Comparison of ENCODE assay signal across 18 cellular contexts in the genomic region with DNA sequence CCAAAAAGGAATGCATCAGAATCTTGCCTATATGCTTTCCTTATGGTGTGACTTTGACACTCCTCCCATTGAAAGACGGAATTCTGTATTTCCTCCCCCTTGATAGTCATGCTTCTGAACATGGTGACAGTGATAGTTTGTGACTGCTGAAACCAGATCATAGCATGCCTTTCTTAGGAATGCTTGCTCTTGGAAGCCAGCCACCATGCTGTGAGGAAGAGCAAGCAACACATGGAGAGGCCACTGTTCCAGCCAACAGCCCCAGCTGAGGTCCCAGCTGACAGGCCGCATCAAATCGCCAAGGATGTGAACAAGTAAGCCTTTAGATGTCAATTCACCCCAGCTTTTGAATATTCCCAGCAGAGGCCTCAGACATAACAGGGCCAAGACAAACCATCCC.
DNase-seq lines count a peak whose midpoint lies in the region; ATAC-seq and TF ChIP-seq lines count a peak whose summit lies in the region.
"Had no signal": no experiment of that assay in that cellular context is flagged by ENCODE, and none has a peak within 500 bp of the region (broad histone marks: within the 10 kb centered on the region; RNA-seq: fewer than 3 reads in every experiment).

No MANE protein-coding gene starts in this region.

- H2AFZ ChIP-seq in neural progenitor cell (replicated peaks): no peak overlapping the region

- TF ChIP-seq CTCF in endodermal cell (conservative IDR thresholded peaks at IDR 0.05) (no peak), neural progenitor cell (IDR thresholded peaks at IDR 0.05) (no peak)

- peak overlapping the region; percentile 62 for H3K27ac ChIP-seq in endodermal cell (ENCODE audit: low read depth, low read length)
- H3K27ac ChIP-seq in neural progenitor cell: no peak overlapping the region

- peaks cover 100% of the 10 kb centered on the region for H3K79me2 ChIP-seq in neural progenitor cell (ENCODE audit: low read depth)

- H4K20me1 ChIP-seq in neural progenitor cell (ENCODE audit: low read depth): peaks cover 100% of the 10 kb centered on the region

- no peak for ATAC-seq in HG02588 (IDR thresholded peaks at IDR 0.05; ENCODE audit: unreplicated experiment)
- ATAC-seq: left lobe of liver, Panc1 had no signal

- H3K27ac Mint-ChIP-seq in endodermal cell (peak overlapping the region; percentile 50), neural progenitor cell (no peak overlapping the region)
- no peak overlapping the region for H3K27ac Mint-ChIP-seq in activated CD4-positive, alpha-beta memory T cell treated with anti-CD3 and anti-CD28 coated beads for 36 hours
- H3K27ac Mint-ChIP-seq: naive B cell had no signal

- H3K27me3 ChIP-seq in endodermal cell (ENCODE audit: control insufficient read depth, insufficient read depth, low read length, poor library complexity, severe bottlenecking) (no peaks in the 10 kb centered on the region), neural progenitor cell (no peaks in the 10 kb centered on the region)

- DNase-seq in G401 (ENCODE audit: low spot score): peak; percentile 90
- peak; percentile 55 for DNase-seq in RPMI7951 (ENCODE audit: low read depth)
- peak; percentile 77 for DNase-seq in endodermal cell
- peak; percentile 38 for DNase-seq in neural progenitor cell (ENCODE audit: low spot score)
- no peak for DNase-seq in activated CD4-positive, alpha-beta memory T cell treated with anti-CD3 and anti-CD28 coated beads for 36 hours
- DNase-seq in iPS-NIHi11 (ENCODE audit: low spot score): no peak
- no peak for DNase-seq in NCI-H2081 (lab: John Stamatoyannopoulos, UW)
- DNase-seq: BE2C, cortex of kidney, erythroblast, hippocampal formation, naive B cell, NCI-H187 treated with DMSO at 0.1 percent for 48 hours, NCI-H526, SW 1271 had no signal

- no peak overlapping the region for H3K4me2 ChIP-seq in neural progenitor cell

- H3K36me3 Mint-ChIP-seq in endodermal cell (ENCODE audit: low read depth): peaks cover 5% of the 10 kb centered on the region
- H3K36me3 Mint-ChIP-seq in neural progenitor cell: peaks cover 16% of the 10 kb centered on the region
- H3K36me3 Mint-ChIP-seq in activated CD4-positive, alpha-beta memory T cell treated with anti-CD3 and anti-CD28 coated beads for 36 hours: no peaks in the 10 kb centered on the region
- H3K36me3 Mint-ChIP-seq: naive B cell had no signal

- WGBS in endodermal cell (ENCODE audit: insufficient coverage in 1 of 2, insufficient read length in 1 of 2), 2 experiments: 93% methylated on average over 3 of the region's 3 CpGs; no CpG with 5 or more reads in 1 of the 2 experiments

- H3K9ac ChIP-seq in endodermal cell (ENCODE audit: extremely low read depth, low read length, poor library complexity, severe bottlenecking) (no peak overlapping the region), neural progenitor cell (no peak overlapping the region)

- peaks cover 10% of the 10 kb centered on the region for H3K4me1 ChIP-seq in endodermal cell (ENCODE audit: control insufficient read depth, insufficient read depth, low read length)
- H3K4me1 ChIP-seq in neural progenitor cell: peaks cover 38% of the 10 kb centered on the region
- H3K4me1 ChIP-seq: BE2C had no signal

- no peaks in the 10 kb centered on the region for H3K27me3 Mint-ChIP-seq in endodermal cell (ENCODE audit: insufficient read depth)
- no peaks in the 10 kb centered on the region for H3K27me3 Mint-ChIP-seq in neural progenitor cell (ENCODE audit: insufficient read depth, low read depth)
- H3K27me3 Mint-ChIP-seq in activated CD4-positive, alpha-beta memory T cell treated with anti-CD3 and anti-CD28 coated beads for 36 hours: peaks cover 3% of the 10 kb centered on the region

- H3K9me3 ChIP-seq in endodermal cell (ENCODE audit: control insufficient read depth, low read length) (no peaks in the 10 kb centered on the region), neural progenitor cell (ENCODE audit: low read depth) (no peaks in the 10 kb centered on the region)
- H3K9me3 ChIP-seq: BE2C had no signal

- intact Hi-C loops in activated CD4-positive, alpha-beta memory T cell treated with anti-CD3 and anti-CD28 coated beads for 36 hours (cut with micrococcal nuclease): no loop called here

- POLR2A ChIA-PET in activated CD4-positive, alpha-beta memory T cell treated with anti-CD3 and anti-CD28 coated beads for 36 hours (lab: Charles Lee): no interaction called here

- in situ Hi-C loops in G401 (cut with HindIII; ENCODE audit: low sequenced_read_pairs): no loop called here

- H3K4me3 Mint-ChIP-seq in endodermal cell (no peak overlapping the region), neural progenitor cell (no peak overlapping the region)
- H3K4me3 Mint-ChIP-seq in activated CD4-positive, alpha-beta memory T cell treated with anti-CD3 and anti-CD28 coated beads for 36 hours: no peak overlapping the region
- H3K4me3 Mint-ChIP-seq: naive B cell had no signal

- CTCF ChIA-PET in activated CD4-positive, alpha-beta memory T cell treated with anti-CD3 and anti-CD28 coated beads for 36 hours (lab: Charles Lee): no interaction called here

- H3K9me3 Mint-ChIP-seq in endodermal cell (no peaks in the 10 kb centered on the region), neural progenitor cell (no peaks in the 10 kb centered on the region)
- no peaks in the 10 kb centered on the region for H3K9me3 Mint-ChIP-seq in activated CD4-positive, alpha-beta memory T cell treated with anti-CD3 and anti-CD28 coated beads for 36 hours
- H3K9me3 Mint-ChIP-seq: naive B cell had no signal

- H3K4me1 Mint-ChIP-seq in endodermal cell (peaks cover 45% of the 10 kb centered on the region), neural progenitor cell (peaks cover 55% of the 10 kb centered on the region)
- no peaks in the 10 kb centered on the region for H3K4me1 Mint-ChIP-seq in activated CD4-positive, alpha-beta memory T cell treated with anti-CD3 and anti-CD28 coated beads for 36 hours (ENCODE audit: low read depth)
- H3K4me1 Mint-ChIP-seq: naive B cell had no signal

- no peaks in the 10 kb centered on the region for H3K36me3 ChIP-seq in endodermal cell (ENCODE audit: control insufficient read depth, insufficient read depth, low read length)
- H3K36me3 ChIP-seq in neural progenitor cell: no peaks in the 10 kb centered on the region
- H3K36me3 ChIP-seq: BE2C had no signal

- H3F3A ChIP-seq in neural progenitor cell (ENCODE audit: low read depth): peaks cover 7% of the 10 kb centered on the region

- H3K4me3 ChIP-seq in endodermal cell (ENCODE audit: low read length) (no peak overlapping the region), neural progenitor cell (no peak overlapping the region)

Comparison
In these comparisons a context has a peak if more than half of its experiments do, and no peak if none do; other contexts are left out.
1. DNase-seq: peak in G401 (single experiment), RPMI7951 (single experiment), endodermal cell (single experiment) and neural progenitor cell (single experiment); none in activated CD4-positive, alpha-beta memory T cell treated with anti-CD3 and anti-CD28 coated beads for 36 hours (single experiment), iPS-NIHi11 (single experiment) and NCI-H2081 (0 of 2).